Comparison of ENCODE assay signal across 10 cellular contexts in the genomic region with DNA sequence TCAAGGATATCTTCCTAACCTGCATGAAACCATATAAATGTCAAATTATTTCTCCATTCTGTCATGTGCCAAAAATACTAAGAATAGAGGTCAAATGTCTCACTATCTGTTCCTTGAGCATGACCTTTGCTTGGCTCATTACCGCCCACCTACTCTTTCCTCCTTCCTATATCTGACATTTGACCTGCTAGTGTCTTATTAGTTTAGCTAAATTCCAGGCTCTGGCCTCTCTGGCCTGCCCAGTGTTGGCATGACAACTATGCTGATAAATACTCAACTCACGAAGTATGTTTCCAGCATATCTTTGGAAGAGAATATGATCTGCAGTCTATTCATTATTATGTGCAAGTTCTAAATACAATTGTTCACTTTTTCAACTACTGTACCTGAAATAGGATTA. TPM values are rescaled to one million over a fixed set of nuclear protein-coding genes. Genes with fewer than 3 reads are reported as not detected.
DNase-seq lines count a peak whose midpoint lies in the region; ATAC-seq, FAIRE-seq and TF ChIP-seq lines count a peak whose summit lies in the region.
"Not testable (repeated sequence)": the region's sequence is repeated elsewhere in the genome, so short reads cannot be mapped to it uniquely, and the experiment has no call there.
"Had no signal": no experiment of that assay in that cellular context is flagged by ENCODE, and none has a peak within 500 bp of the region (broad histone marks: within the 10 kb centered on the region; RNA-seq: fewer than 3 reads in every experiment).

No MANE protein-coding gene starts in this region.

- peak overlapping the region; percentile 57 for H3K27ac Mint-ChIP-seq in HFFc6
- H3K27ac Mint-ChIP-seq in activated naive CD8-positive, alpha-beta T cell treated with anti-CD3 and anti-CD28 coated beads for 36 hours = peak overlapping the region; percentile 78
- peak overlapping the region; percentile 63 for H3K27ac Mint-ChIP-seq in stimulated activated naive CD8-positive, alpha-beta T cell treated with anti-CD3 and anti-CD28 coated beads, Interleukin-15, Interleukin-2, amounts not matched to agents 100 ng/mL and 50 ng/mL, for 24 hours

- H3K79me2 ChIP-seq in GM12878 (ENCODE audit: control insufficient read depth, insufficient read depth, low read length) = not testable (repeated sequence)

- TF ChIP-seq POLR2A in A549 (IDR thresholded peaks at IDR 0.05; ENCODE audit: low read length); GM12878 (IDR thresholded peaks at IDR 0.05; ENCODE audit: low read depth, low read length): not testable (repeated sequence)

- not testable (repeated sequence) for H3K9me3 ChIP-seq in A549; GM12878 (replicated peaks; ENCODE audit: control insufficient read depth, insufficient read depth, low read length); left lung

- H3K4me3 ChIP-seq in A549; GM12878; bronchial epithelial cell (ENCODE audit: low read depth, low read length); left lung: not testable (repeated sequence)

- POLR2A ChIA-PET in A549 (lab: Yijun Ruan, JAX); GM12878 (lab: Charles Lee): not testable (repeated sequence)

- not testable (repeated sequence) for H3K27me3 Mint-ChIP-seq in HFFc6 (ENCODE audit: insufficient read depth); activated naive CD8-positive, alpha-beta T cell treated with anti-CD3 and anti-CD28 coated beads for 36 hours; stimulated activated naive CD8-positive, alpha-beta T cell treated with anti-CD3 and anti-CD28 coated beads, Interleukin-15, Interleukin-2, amounts not matched to agents 100 ng/mL and 50 ng/mL, for 24 hours

- not testable (repeated sequence) for H3K27me3 ChIP-seq in GM12878 (replicated peaks in 1 of 2; ENCODE audit: control insufficient read depth in 2 of 2, insufficient read depth in 2 of 2, low read length in 1 of 2); bronchial epithelial cell (ENCODE audit: control insufficient read depth, insufficient read depth, low read length); left lung

- not testable (repeated sequence) for H3K9me3 Mint-ChIP-seq in HFFc6; activated naive CD8-positive, alpha-beta T cell treated with anti-CD3 and anti-CD28 coated beads for 36 hours; stimulated activated naive CD8-positive, alpha-beta T cell treated with anti-CD3 and anti-CD28 coated beads, Interleukin-15, Interleukin-2, amounts not matched to agents 100 ng/mL and 50 ng/mL, for 24 hours

- not testable (repeated sequence) for H3K36me3 ChIP-seq in GM12878 (ENCODE audit: control insufficient read depth in 2 of 2, insufficient read depth in 2 of 2, low read length in 1 of 2); bronchial epithelial cell (ENCODE audit: control insufficient read depth, insufficient read depth, low read length); left lung

- intact Hi-C loops in GM12878 (cut with micrococcal nuclease; ENCODE audit: unreplicated experiment); Right ventricle myocardium inferior (cut with DNase I); left lung (cut with DNase I): not testable (repeated sequence)

- TF ChIP-seq EP300 in A549 (IDR thresholded peaks at IDR 0.05); GM12878 (IDR thresholded peaks at IDR 0.05; ENCODE audit: borderline replicate concordance in 1 of 2, control insufficient read depth in 1 of 2, low read depth in 2 of 2, low read length in 2 of 2): not testable (repeated sequence)

- not testable (repeated sequence) for ATAC-seq in A549, GM12878
- ATAC-seq in Right ventricle myocardium inferior = peak; percentile 39
- peak; percentile 53 for ATAC-seq in left lung

- RAD21 ChIA-PET in GM12878 (lab: Charles Lee; ENCODE audit: unreplicated experiment) = not testable (repeated sequence)

- SMC1A ChIA-PET in GM12878 (lab: Charles Lee; ENCODE audit: uncharacterized antibody, unreplicated experiment) = not testable (repeated sequence)

- not testable (repeated sequence) for H3K27ac ChIP-seq in A549; GM12878 (ENCODE audit: control insufficient read depth, insufficient read depth); left lung

- in situ Hi-C loops in GM12878 (cut with MboI) = not testable (repeated sequence)

- not testable (repeated sequence) for DNase-seq in A549 (ENCODE audit: low read depth in 1 of 2, low spot score in 1 of 2); HFFc6; activated naive CD8-positive, alpha-beta T cell treated with anti-CD3 and anti-CD28 coated beads for 36 hours; GM12878 (ENCODE audit: low read depth, low spot score); bronchial epithelial cell (ENCODE audit: low read depth); Right ventricle myocardium inferior (ENCODE audit: missing footprints); left lung

- H4K20me1 ChIP-seq in GM12878 (ENCODE audit: control insufficient read depth, insufficient read depth) = not testable (repeated sequence)

- H3K4me1 ChIP-seq in A549; GM12878 (ENCODE audit: control insufficient read depth, insufficient read depth, low read length); left lung: not testable (repeated sequence)

- BruUV-seq in GM12878 (replicated peaks; lab: Mats Ljungman, UMichigan) = not testable (repeated sequence)

- CTCF ChIA-PET in A549 (lab: Yijun Ruan, JAX); GM12878 (lab: Yijun Ruan, JAX): not testable (repeated sequence)

- not testable (repeated sequence) for H3K36me3 Mint-ChIP-seq in HFFc6 (ENCODE audit: low read depth)
- peaks cover 13% of the 10 kb centered on the region for H3K36me3 Mint-ChIP-seq in activated naive CD8-positive, alpha-beta T cell treated with anti-CD3 and anti-CD28 coated beads for 36 hours
- peaks cover 18% of the 10 kb centered on the region for H3K36me3 Mint-ChIP-seq in stimulated activated naive CD8-positive, alpha-beta T cell treated with anti-CD3 and anti-CD28 coated beads, Interleukin-15, Interleukin-2, amounts not matched to agents 100 ng/mL and 50 ng/mL, for 24 hours (ENCODE audit: low read depth)

- H3K4me3 Mint-ChIP-seq in HFFc6; stimulated activated naive CD8-positive, alpha-beta T cell treated with anti-CD3 and anti-CD28 coated beads, Interleukin-15, Interleukin-2, amounts not matched to agents 100 ng/mL and 50 ng/mL, for 24 hours: not testable (repeated sequence)
- peak overlapping the region; percentile 54 for H3K4me3 Mint-ChIP-seq in activated naive CD8-positive, alpha-beta T cell treated with anti-CD3 and anti-CD28 coated beads for 36 hours

- H2AFZ ChIP-seq in GM12878 (ENCODE audit: control insufficient read depth, low read depth, low read length) = not testable (repeated sequence)

- not testable (repeated sequence) for TF ChIP-seq RAD21 in A549 (conservative IDR thresholded peaks at IDR 0.05 in 1 of 2, IDR thresholded peaks at IDR 0.05 in 1 of 2); GM12878 (IDR thresholded peaks at IDR 0.05; ENCODE audit: insufficient read depth, low read depth, low read length)

- H3K4me1 Mint-ChIP-seq in HFFc6 (ENCODE audit: low read depth) = peaks cover 27% of the 10 kb centered on the region
- H3K4me1 Mint-ChIP-seq in activated naive CD8-positive, alpha-beta T cell treated with anti-CD3 and anti-CD28 coated beads for 36 hours = peaks cover 14% of the 10 kb centered on the region
- H3K4me1 Mint-ChIP-seq in stimulated activated naive CD8-positive, alpha-beta T cell treated with anti-CD3 and anti-CD28 coated beads, Interleukin-15, Interleukin-2, amounts not matched to agents 100 ng/mL and 50 ng/mL, for 24 hours (ENCODE audit: low read depth) = peaks cover 17% of the 10 kb centered on the region

- WGBS in A549 (ENCODE audit: missing lambda C conversion rate) = 95% methylated on average over 2 of the region's 2 CpGs
- WGBS in GM12878 (ENCODE audit: insufficient coverage, insufficient replicate concordance, low lambda C conversion rate, missing lambda C conversion rate) = 85% methylated on average over 2 of the region's 2 CpGs

- not testable (repeated sequence) for H3K4me2 ChIP-seq in A549; GM12878 (ENCODE audit: control insufficient read depth, insufficient read depth)

- H3K9ac ChIP-seq in GM12878 (ENCODE audit: control insufficient read depth, insufficient read depth, low read length) = not testable (repeated sequence)

- TF ChIP-seq CTCF in A549 (IDR thresholded peaks at IDR 0.05); HFFc6 (IDR thresholded peaks at IDR 0.05); GM12878 (IDR thresholded peaks at IDR 0.05 in 2 of 3, conservative IDR thresholded peaks at IDR 0.05 in 1 of 3; ENCODE audit: control insufficient read depth in 2 of 3, extremely low read depth in 1 of 3, insufficient read depth in 1 of 3, low read depth in 3 of 3, low read length in 3 of 3); bronchial epithelial cell (IDR thresholded peaks at IDR 0.05; ENCODE audit: insufficient read depth, low read length, severe bottlenecking); left lung (IDR thresholded peaks at IDR 0.05): not testable (repeated sequence)

- FAIRE-seq in A549 (lab: Jason Lieb, UNC) (peak; percentile 94), GM12878 (lab: Jason Lieb, UNC) (peak; percentile 7), bronchial epithelial cell (lab: Jason Lieb, UNC) (peak; percentile 55)

RNA-seq across cellular contexts. Expression of gene EFL1, which starts 58.0 kb away (rescaled TPM):
- polyA plus RNA-seq in A549 (2011; rRNA removed) (42.3 and 42.5 TPM in 2 replicates), A549 (2017; fragmentation: RNase III; extraction: RNeasy Plus Mini Kit Qiagen cat#74134 plus additional on column Dnase treatment) (19.4 to 21.2 TPM (median 20.0 TPM) in 3 replicates), GM12878 (2011; rRNA removed) (26.1 and 35.6 TPM in 2 replicates), GM12878 (2014; fragmentation: Illumina TruSeq; extraction: Trizol) (42.3 and 42.9 TPM in 2 replicates), GM12878 (2014; fragmentation: Nextera tagmentation; extraction: Ambion mirVana) (10 to 100 TPM in 1 of 2 experiments, 1 to 10 TPM in 1; 6.2 to 12.0 TPM), GM12878 (2014; rRNA removed) (16.2 and 18.4 TPM in 2 replicates), GM12878 (2016; fragmentation: Nextera tagmentation; extraction: Ambion mirVana) (10 to 100 TPM; 24.9 to 25.3 TPM)
- 8.8 and 9.0 TPM in 2 replicates for polyA plus RNA-seq in A549 (2012; cell fraction: cytosol; rRNA removed)
- polyA plus RNA-seq in A549 (2012; cell fraction: nucleus; rRNA removed) = 6.1 and 8.5 TPM in 2 replicates
- polyA minus RNA-seq in A549 (2011; rRNA and poly(A)+ RNA removed) = 41.0 and 44.1 TPM in 2 replicates
- 10 to 100 TPM; 14.3 to 20.5 (median 18.5) TPM for total RNA-seq in HFFc6 (2021; fragmentation: NEBNext Ultra II Directional; extraction: Animal tissue kit (Norgen Biotek cat#: 25700))
- total RNA-seq in activated naive CD8-positive, alpha-beta T cell treated with anti-CD3 and anti-CD28 coated beads for 36 hours = 10 to 100 TPM; 23.7 to 25.3 TPM
- total RNA-seq in GM12878 (2013; cell fraction: nucleolus; rRNA removed) = 73.8 and 79.2 TPM in 2 replicates
- total RNA-seq in GM12878 (2014; rRNA removed) (24.5 and 26.7 TPM in 2 replicates), GM12878 (2014; rRNA removed; fragmentation: Illumina TruSeq; extraction: Trizol) (31.3 and 33.0 TPM in 2 replicates), GM12878 (2021) (21.0 and 23.1 TPM in 2 replicates), bronchial epithelial cell (21.9 and 28.2 TPM in 2 replicates), Right ventricle myocardium inferior (16.9 TPM), left lung (10 to 100 TPM; 14.7 to 15.8 TPM)
- 10.4 TPM for polyA plus RNA-seq in GM12878 (2011; ENCODE audit: low read depth)
- 13.1 and 13.9 TPM in 2 replicates for polyA plus RNA-seq in GM12878 (2011; cell fraction: cytosol; rRNA removed)
- polyA plus RNA-seq in GM12878 (2011; cell fraction: nucleus; rRNA removed) = 13.6 and 13.9 TPM in 2 replicates
- 11.9 and 13.1 TPM in 2 replicates for polyA plus RNA-seq in GM12878 (2012)
- polyA minus RNA-seq in GM12878 (2011; rRNA and poly(A)+ RNA removed) = 36.1 and 54.5 TPM in 2 replicates
- polyA minus RNA-seq in GM12878 (2011; cell fraction: cytosol; rRNA and poly(A)+ RNA removed) = 10.5 and 14.7 TPM in 2 replicates
- 25.4 and 45.6 TPM in 2 replicates for polyA minus RNA-seq in GM12878 (2011; cell fraction: nucleus; rRNA and poly(A)+ RNA removed)

RNA-seq across cellular contexts. Expression of gene SAXO2, which starts 58.0 kb away (rescaled TPM):
- polyA plus RNA-seq in A549 (2011; rRNA removed) (1.1 and 4.5 TPM in 2 replicates), A549 (2017; fragmentation: RNase III; extraction: RNeasy Plus Mini Kit Qiagen cat#74134 plus additional on column Dnase treatment) (1.8 to 2.5 TPM (median 2.2 TPM) in 3 replicates), GM12878 (2011; rRNA removed) (1.5 and 2.0 TPM in 2 replicates), GM12878 (2014; fragmentation: Illumina TruSeq; extraction: Trizol) (0.53 TPM in 1 of 2 replicates, not detected in the other), GM12878 (2014; fragmentation: Nextera tagmentation; extraction: Ambion mirVana) (1 to 10 TPM in 1 of 2 experiments, under 1 TPM in 1; 0.68 to 1.7 TPM), GM12878 (2014; rRNA removed) (0.55 and 1.2 TPM in 2 replicates), GM12878 (2016; fragmentation: Nextera tagmentation; extraction: Ambion mirVana) (1 to 10 TPM; 1.2 to 1.6 TPM)
- 1.6 and 2.6 TPM in 2 replicates for polyA plus RNA-seq in A549 (2012; cell fraction: cytosol; rRNA removed)
- 2.5 and 2.8 TPM in 2 replicates for polyA plus RNA-seq in A549 (2012; cell fraction: nucleus; rRNA removed)
- polyA minus RNA-seq in A549 (2011; rRNA and poly(A)+ RNA removed) = 0.37 and 5.2 TPM in 2 replicates
- total RNA-seq in HFFc6 (2021; fragmentation: NEBNext Ultra II Directional; extraction: Animal tissue kit (Norgen Biotek cat#: 25700)) = 1 to 10 TPM; 1.1 to 2.1 (median 1.4) TPM
- total RNA-seq in activated naive CD8-positive, alpha-beta T cell treated with anti-CD3 and anti-CD28 coated beads for 36 hours = 1 to 10 TPM in 1 of 2 experiments, under 1 TPM in 1; 0.76 to 2.4 TPM
- 2.8 and 8.0 TPM in 2 replicates for total RNA-seq in GM12878 (2013; cell fraction: nucleolus; rRNA removed)
- total RNA-seq in GM12878 (2014; rRNA removed) (0.06 and 1.5 TPM in 2 replicates), GM12878 (2014; rRNA removed; fragmentation: Illumina TruSeq; extraction: Trizol) (1.2 and 1.7 TPM in 2 replicates), GM12878 (2021) (1.5 and 2.3 TPM in 2 replicates), bronchial epithelial cell (0.26 and 0.38 TPM in 2 replicates), Right ventricle myocardium inferior (2.2 TPM), left lung (1 to 10 TPM; 1.4 to 9.0 TPM)
- polyA plus RNA-seq in GM12878 (2011; ENCODE audit: low read depth) = not detected
- 0.96 and 1.1 TPM in 2 replicates for polyA plus RNA-seq in GM12878 (2011; cell fraction: cytosol; rRNA removed)
- polyA plus RNA-seq in GM12878 (2011; cell fraction: nucleus; rRNA removed) = 2.2 and 2.6 TPM in 2 replicates
- polyA plus RNA-seq in GM12878 (2012) = 0.32 and 1.5 TPM in 2 replicates
- 0.26 TPM in 1 of 2 replicates, not detected in the other for polyA minus RNA-seq in GM12878 (2011; rRNA and poly(A)+ RNA removed)
- polyA minus RNA-seq in GM12878 (2011; cell fraction: cytosol; rRNA and poly(A)+ RNA removed) = not detected in 2 replicates
- 0.73 and 1.5 TPM in 2 replicates for polyA minus RNA-seq in GM12878 (2011; cell fraction: nucleus; rRNA and poly(A)+ RNA removed)
- total RNA-seq: GM23248 had no signal
- polyA plus RNA-seq: CD14-positive monocyte had no signal
